ENCODE assay signal across 25 cellular contexts in genomic region chr19:37872383-37872782, GRCh38. TPM values are rescaled to one million over a fixed set of nuclear protein-coding genes. Genes with fewer than 3 reads are reported as not detected.
"Had no signal": no experiment of that assay in that cellular context is flagged by ENCODE, and none has a peak within 500 bp of the region (broad histone marks: within the 10 kb centered on the region; RNA-seq: fewer than 3 reads in every experiment).

No MANE protein-coding gene starts in this region.

- H3K4me3 Mint-ChIP-seq: naive thymus-derived CD4-positive, alpha-beta T cell; nephron progenitor cell had no signal

- DNase-seq: cortex of kidney; dorsolateral prefrontal cortex; effector CD8-positive, alpha-beta T cell; foreskin melanocyte; head of caudate nucleus; left colon; naive thymus-derived CD4-positive, alpha-beta T cell; nephron progenitor cell; small intestine; stimulated activated CD4-positive, alpha-beta T cell treated with anti-CD3 and anti-CD28 coated beads, Interleukin-12 subunit alpha, Interleukin-12 subunit beta, amount 100 ng/mL, for 4 hours; stimulated activated naive CD4-positive, alpha-beta T cell; trophoblast cell had no signal

- ATAC-seq: left colon; naive thymus-derived CD4-positive, alpha-beta T cell had no signal

- H3K27ac ChIP-seq: dorsolateral prefrontal cortex, epithelial cell of prostate, esophagus muscularis mucosa, hepatocyte, neutrophil, right atrium auricular region had no signal

- H3K36me3 ChIP-seq: esophagus muscularis mucosa, neutrophil, right atrium auricular region had no signal

- H3K4me2 ChIP-seq: hepatocyte had no signal

- H3K27ac Mint-ChIP-seq: nephron progenitor cell had no signal

- H3K4me1 ChIP-seq: esophagus muscularis mucosa, right atrium auricular region had no signal

- H3K4me3 ChIP-seq: dorsolateral prefrontal cortex, esophagus muscularis mucosa, hepatocyte, right atrium auricular region had no signal

- FAIRE-seq: small intestine had no signal

- H3K36me3 Mint-ChIP-seq: naive thymus-derived CD4-positive, alpha-beta T cell had no signal

- H3K9me3 ChIP-seq: esophagus muscularis mucosa, neutrophil had no signal

- H3K27me3 ChIP-seq: dorsolateral prefrontal cortex, esophagus muscularis mucosa, hepatocyte, neutrophil, right atrium auricular region had no signal

RNA-seq across cellular contexts. Expression of gene WDR87, which starts 34.0 kb away (rescaled TPM):
- total RNA-seq: cerebellum; esophagus muscularis mucosa; hepatocyte; kidney epithelial cell; left colon; liver; lung microvascular endothelial cell; mesenteric fat pad; naive thymus-derived CD4-positive, alpha-beta T cell; osteocyte; posterior vena cava; right atrium auricular region; urinary bladder had no signal
- polyA plus RNA-seq: hepatocyte; liver; naive thymus-derived CD4-positive, alpha-beta T cell; small intestine; urinary bladder had no signal
